1 cellular context compared by ENCODE assay signal in the genomic region with DNA sequence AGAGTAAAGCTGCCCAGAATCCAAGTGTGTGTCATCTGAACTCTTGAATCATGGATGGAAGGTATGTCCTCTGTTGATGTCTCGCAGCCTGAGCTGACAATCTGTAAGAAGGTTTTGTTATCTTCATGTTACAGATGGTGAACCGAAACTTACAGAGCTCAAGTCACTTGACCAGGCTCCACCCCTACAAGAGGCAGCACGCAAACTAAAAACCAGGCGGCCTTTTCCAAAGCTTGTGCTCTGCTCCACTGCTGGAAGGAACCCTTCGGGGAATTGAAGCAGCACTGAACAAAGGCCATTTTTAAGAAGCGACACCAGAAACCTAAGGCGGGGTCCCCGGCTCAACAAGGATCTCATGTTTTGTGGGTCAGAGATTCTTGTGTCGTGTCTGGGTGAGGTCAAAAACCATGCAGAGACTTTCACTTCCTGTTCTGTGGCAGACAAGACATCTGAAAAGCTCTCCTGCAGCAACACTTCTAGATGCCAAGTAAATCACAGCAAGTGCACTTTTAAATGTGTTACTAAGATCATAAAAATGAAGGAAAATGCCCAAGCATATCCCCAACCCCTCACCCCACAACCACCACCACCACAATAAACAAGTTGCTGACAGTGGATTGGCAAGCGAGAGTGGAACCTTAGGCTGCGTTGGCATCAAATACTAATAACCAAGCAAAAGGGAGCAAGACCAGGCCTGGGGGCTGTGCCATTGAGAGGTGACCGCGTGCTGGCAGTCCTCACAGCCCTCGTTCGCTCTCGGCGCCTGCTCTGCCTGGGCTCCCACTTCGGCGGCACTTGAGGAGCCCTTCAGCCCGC.
TF ChIP-seq lines count a peak whose summit lies in the region.

No MANE protein-coding gene starts in this region.

TF ChIP-seq in K562, 482 proteins besides CTCF, POLR2A, EP300 and RAD21 (continued from another document and continues in another):
- TF ChIP-seq MTA2 (IDR thresholded peaks at IDR 0.05; ENCODE audit: low read depth), result peak; percentile 84
- TF ChIP-seq, protein P1, sequence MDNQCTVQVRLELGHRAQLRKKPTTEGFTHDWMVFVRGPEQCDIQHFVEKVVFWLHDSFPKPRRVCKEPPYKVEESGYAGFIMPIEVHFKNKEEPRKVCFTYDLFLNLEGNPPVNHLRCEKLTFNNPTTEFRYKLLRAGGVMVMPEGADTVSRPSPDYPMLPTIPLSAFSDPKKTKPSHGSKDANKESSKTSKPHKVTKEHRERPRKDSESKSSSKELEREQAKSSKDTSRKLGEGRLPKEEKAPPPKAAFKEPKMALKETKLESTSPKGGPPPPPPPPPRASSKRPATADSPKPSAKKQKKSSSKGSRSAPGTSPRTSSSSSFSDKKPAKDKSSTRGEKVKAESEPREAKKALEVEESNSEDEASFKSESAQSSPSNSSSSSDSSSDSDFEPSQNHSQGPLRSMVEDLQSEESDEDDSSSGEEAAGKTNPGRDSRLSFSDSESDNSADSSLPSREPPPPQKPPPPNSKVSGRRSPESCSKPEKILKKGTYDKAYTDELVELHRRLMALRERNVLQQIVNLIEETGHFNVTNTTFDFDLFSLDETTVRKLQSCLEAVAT (IDR thresholded peaks at IDR 0.05), result no peak
- TF ChIP-seq RBM39 (optimal IDR thresholded peaks at IDR 0.05; ENCODE audit: low read depth, low read length), result no peak
- no peak for TF ChIP-seq MXI1 (IDR thresholded peaks at IDR 0.05; ENCODE audit: low read depth, low read length)
- TF ChIP-seq PCBP2 (IDR thresholded peaks at IDR 0.05; ENCODE audit: low read depth, low read length, poor library complexity, severe bottlenecking), result no peak
- TF ChIP-seq MAFG (tag; conservative IDR thresholded peaks at IDR 0.05), result no peak
- TF ChIP-seq ZKSCAN1 (IDR thresholded peaks at IDR 0.05; ENCODE audit: low read depth, low read length), result no peak
- TF ChIP-seq NCOA6 (IDR thresholded peaks at IDR 0.05), result no peak
- no peak for TF ChIP-seq GATAD2B (IDR thresholded peaks at IDR 0.05; ENCODE audit: borderline replicate concordance)
- TF ChIP-seq SAFB (IDR thresholded peaks at IDR 0.05; ENCODE audit: borderline replicate concordance, low read depth, low read length), result no peak
- no peak for TF ChIP-seq LARP7 (IDR thresholded peaks at IDR 0.05)
- TF ChIP-seq, protein P2, sequence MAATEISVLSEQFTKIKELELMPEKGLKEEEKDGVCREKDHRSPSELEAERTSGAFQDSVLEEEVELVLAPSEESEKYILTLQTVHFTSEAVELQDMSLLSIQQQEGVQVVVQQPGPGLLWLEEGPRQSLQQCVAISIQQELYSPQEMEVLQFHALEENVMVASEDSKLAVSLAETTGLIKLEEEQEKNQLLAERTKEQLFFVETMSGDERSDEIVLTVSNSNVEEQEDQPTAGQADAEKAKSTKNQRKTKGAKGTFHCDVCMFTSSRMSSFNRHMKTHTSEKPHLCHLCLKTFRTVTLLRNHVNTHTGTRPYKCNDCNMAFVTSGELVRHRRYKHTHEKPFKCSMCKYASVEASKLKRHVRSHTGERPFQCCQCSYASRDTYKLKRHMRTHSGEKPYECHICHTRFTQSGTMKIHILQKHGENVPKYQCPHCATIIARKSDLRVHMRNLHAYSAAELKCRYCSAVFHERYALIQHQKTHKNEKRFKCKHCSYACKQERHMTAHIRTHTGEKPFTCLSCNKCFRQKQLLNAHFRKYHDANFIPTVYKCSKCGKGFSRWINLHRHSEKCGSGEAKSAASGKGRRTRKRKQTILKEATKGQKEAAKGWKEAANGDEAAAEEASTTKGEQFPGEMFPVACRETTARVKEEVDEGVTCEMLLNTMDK (IDR thresholded peaks at IDR 0.05; ENCODE audit: borderline replicate concordance, insufficient read depth, low read depth, low read length, poor library complexity, severe bottlenecking), result no peak
- no peak for TF ChIP-seq SMARCA5 (IDR thresholded peaks at IDR 0.05)
- TF ChIP-seq, protein P3, sequence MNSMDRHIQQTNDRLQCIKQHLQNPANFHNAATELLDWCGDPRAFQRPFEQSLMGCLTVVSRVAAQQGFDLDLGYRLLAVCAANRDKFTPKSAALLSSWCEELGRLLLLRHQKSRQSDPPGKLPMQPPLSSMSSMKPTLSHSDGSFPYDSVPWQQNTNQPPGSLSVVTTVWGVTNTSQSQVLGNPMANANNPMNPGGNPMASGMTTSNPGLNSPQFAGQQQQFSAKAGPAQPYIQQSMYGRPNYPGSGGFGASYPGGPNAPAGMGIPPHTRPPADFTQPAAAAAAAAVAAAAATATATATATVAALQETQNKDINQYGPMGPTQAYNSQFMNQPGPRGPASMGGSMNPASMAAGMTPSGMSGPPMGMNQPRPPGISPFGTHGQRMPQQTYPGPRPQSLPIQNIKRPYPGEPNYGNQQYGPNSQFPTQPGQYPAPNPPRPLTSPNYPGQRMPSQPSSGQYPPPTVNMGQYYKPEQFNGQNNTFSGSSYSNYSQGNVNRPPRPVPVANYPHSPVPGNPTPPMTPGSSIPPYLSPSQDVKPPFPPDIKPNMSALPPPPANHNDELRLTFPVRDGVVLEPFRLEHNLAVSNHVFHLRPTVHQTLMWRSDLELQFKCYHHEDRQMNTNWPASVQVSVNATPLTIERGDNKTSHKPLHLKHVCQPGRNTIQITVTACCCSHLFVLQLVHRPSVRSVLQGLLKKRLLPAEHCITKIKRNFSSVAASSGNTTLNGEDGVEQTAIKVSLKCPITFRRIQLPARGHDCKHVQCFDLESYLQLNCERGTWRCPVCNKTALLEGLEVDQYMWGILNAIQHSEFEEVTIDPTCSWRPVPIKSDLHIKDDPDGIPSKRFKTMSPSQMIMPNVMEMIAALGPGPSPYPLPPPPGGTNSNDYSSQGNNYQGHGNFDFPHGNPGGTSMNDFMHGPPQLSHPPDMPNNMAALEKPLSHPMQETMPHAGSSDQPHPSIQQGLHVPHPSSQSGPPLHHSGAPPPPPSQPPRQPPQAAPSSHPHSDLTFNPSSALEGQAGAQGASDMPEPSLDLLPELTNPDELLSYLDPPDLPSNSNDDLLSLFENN (IDR thresholded peaks at IDR 0.05; ENCODE audit: low read depth in 2 of 2, low read length in 2 of 2), result peak in 1 of 2 experiments; percentile 56; a peak in 1 of 4 replicates
- 0 out of 2 replicates have a peak, but pooled peaks have one; percentile 32 for TF ChIP-seq PTRF (tag; IDR thresholded peaks at IDR 0.05)
- peak; percentile 87 for TF ChIP-seq CBFA2T2 (conservative IDR thresholded peaks at IDR 0.05)
- TF ChIP-seq, protein P4, sequence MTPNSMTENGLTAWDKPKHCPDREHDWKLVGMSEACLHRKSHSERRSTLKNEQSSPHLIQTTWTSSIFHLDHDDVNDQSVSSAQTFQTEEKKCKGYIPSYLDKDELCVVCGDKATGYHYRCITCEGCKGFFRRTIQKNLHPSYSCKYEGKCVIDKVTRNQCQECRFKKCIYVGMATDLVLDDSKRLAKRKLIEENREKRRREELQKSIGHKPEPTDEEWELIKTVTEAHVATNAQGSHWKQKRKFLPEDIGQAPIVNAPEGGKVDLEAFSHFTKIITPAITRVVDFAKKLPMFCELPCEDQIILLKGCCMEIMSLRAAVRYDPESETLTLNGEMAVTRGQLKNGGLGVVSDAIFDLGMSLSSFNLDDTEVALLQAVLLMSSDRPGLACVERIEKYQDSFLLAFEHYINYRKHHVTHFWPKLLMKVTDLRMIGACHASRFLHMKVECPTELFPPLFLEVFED (CRISPR knock-in tag; conservative IDR thresholded peaks at IDR 0.05), result no peak
- peak; percentile 83 for TF ChIP-seq SMARCA4 (IDR thresholded peaks at IDR 0.05)
- no peak for TF ChIP-seq MAFK (IDR thresholded peaks at IDR 0.05; ENCODE audit: low read length)
- no peak for TF ChIP-seq IFI16 (CRISPR knock-in tag; IDR thresholded peaks at IDR 0.05)
- TF ChIP-seq MYBL2 (IDR thresholded peaks at IDR 0.05; ENCODE audit: low read depth), result no peak
- no peak for TF ChIP-seq MYBL2 (CRISPR knock-in tag; IDR thresholded peaks at IDR 0.05; ENCODE audit: borderline replicate concordance)
- TF ChIP-seq GATAD2A (IDR thresholded peaks at IDR 0.05), result peak; percentile 61; the same call in 1 of the 2 replicates
- TF ChIP-seq ADNP (tag; IDR thresholded peaks at IDR 0.05), result no peak
- TF ChIP-seq HMG20A (CRISPR knock-in tag; conservative IDR thresholded peaks at IDR 0.05), result no peak
- TF ChIP-seq MCM7 (IDR thresholded peaks at IDR 0.05), result no peak
- TF ChIP-seq CREB1 (IDR thresholded peaks at IDR 0.05), result no peak; the same call in 1 of the 2 replicates
- no peak for TF ChIP-seq CREB1 (CRISPR knock-in tag; IDR thresholded peaks at IDR 0.05)
- no peak for TF ChIP-seq ZNF551 (CRISPR knock-in tag; IDR thresholded peaks at IDR 0.05)
- TF ChIP-seq POLR2H (tag; IDR thresholded peaks at IDR 0.05; ENCODE audit: low read depth), result no peak
- TF ChIP-seq, protein P5, sequence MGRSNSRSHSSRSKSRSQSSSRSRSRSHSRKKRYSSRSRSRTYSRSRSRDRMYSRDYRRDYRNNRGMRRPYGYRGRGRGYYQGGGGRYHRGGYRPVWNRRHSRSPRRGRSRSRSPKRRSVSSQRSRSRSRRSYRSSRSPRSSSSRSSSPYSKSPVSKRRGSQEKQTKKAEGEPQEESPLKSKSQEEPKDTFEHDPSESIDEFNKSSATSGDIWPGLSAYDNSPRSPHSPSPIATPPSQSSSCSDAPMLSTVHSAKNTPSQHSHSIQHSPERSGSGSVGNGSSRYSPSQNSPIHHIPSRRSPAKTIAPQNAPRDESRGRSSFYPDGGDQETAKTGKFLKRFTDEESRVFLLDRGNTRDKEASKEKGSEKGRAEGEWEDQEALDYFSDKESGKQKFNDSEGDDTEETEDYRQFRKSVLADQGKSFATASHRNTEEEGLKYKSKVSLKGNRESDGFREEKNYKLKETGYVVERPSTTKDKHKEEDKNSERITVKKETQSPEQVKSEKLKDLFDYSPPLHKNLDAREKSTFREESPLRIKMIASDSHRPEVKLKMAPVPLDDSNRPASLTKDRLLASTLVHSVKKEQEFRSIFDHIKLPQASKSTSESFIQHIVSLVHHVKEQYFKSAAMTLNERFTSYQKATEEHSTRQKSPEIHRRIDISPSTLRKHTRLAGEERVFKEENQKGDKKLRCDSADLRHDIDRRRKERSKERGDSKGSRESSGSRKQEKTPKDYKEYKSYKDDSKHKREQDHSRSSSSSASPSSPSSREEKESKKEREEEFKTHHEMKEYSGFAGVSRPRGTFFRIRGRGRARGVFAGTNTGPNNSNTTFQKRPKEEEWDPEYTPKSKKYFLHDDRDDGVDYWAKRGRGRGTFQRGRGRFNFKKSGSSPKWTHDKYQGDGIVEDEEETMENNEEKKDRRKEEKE (IDR thresholded peaks at IDR 0.05; ENCODE audit: borderline replicate concordance in 1 of 2, control insufficient read depth in 1 of 2, low read depth in 2 of 2, low read length in 1 of 2), result no peak
- TF ChIP-seq PTBP1 (IDR thresholded peaks at IDR 0.05; ENCODE audit: low read depth, low read length), result no peak
- TF ChIP-seq FOXK1 (CRISPR knock-in tag; IDR thresholded peaks at IDR 0.05; ENCODE audit: borderline replicate concordance), result no peak
- peak; percentile 92 for TF ChIP-seq KDM1A (IDR thresholded peaks at IDR 0.05)
- TF ChIP-seq, protein P6, sequence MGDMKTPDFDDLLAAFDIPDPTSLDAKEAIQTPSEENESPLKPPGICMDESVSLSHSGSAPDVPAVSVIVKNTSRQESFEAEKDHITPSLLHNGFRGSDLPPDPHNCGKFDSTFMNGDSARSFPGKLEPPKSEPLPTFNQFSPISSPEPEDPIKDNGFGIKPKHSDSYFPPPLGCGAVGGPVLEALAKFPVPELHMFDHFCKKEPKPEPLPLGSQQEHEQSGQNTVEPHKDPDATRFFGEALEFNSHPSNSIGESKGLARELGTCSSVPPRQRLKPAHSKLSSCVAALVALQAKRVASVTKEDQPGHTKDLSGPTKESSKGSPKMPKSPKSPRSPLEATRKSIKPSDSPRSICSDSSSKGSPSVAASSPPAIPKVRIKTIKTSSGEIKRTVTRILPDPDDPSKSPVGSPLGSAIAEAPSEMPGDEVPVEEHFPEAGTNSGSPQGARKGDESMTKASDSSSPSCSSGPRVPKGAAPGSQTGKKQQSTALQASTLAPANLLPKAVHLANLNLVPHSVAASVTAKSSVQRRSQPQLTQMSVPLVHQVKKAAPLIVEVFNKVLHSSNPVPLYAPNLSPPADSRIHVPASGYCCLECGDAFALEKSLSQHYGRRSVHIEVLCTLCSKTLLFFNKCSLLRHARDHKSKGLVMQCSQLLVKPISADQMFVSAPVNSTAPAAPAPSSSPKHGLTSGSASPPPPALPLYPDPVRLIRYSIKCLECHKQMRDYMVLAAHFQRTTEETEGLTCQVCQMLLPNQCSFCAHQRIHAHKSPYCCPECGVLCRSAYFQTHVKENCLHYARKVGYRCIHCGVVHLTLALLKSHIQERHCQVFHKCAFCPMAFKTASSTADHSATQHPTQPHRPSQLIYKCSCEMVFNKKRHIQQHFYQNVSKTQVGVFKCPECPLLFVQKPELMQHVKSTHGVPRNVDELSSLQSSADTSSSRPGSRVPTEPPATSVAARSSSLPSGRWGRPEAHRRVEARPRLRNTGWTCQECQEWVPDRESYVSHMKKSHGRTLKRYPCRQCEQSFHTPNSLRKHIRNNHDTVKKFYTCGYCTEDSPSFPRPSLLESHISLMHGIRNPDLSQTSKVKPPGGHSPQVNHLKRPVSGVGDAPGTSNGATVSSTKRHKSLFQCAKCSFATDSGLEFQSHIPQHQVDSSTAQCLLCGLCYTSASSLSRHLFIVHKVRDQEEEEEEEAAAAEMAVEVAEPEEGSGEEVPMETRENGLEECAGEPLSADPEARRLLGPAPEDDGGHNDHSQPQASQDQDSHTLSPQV (IDR thresholded peaks at IDR 0.05), result peak; percentile 88
- TF ChIP-seq KHSRP (IDR thresholded peaks at IDR 0.05), result no peak
- no peak for TF ChIP-seq XRCC4 (IDR thresholded peaks at IDR 0.05; ENCODE audit: extremely low read depth, insufficient read depth, insufficient read length)
- no peak for TF ChIP-seq ZNF76 (CRISPR knock-in tag; IDR thresholded peaks at IDR 0.05; ENCODE audit: borderline replicate concordance)
- TF ChIP-seq, protein P7, sequence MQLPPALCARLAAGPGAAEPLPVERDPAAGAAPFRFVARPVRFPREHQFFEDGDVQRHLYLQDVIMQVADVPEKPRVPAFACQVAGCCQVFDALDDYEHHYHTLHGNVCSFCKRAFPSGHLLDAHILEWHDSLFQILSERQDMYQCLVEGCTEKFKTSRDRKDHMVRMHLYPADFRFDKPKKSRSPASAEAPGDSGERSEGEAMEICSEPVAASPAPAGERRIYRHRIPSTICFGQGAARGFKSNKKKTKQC (CRISPR knock-in tag; IDR thresholded peaks at IDR 0.05), result no peak
- TF ChIP-seq SMARCB1 (IDR thresholded peaks at IDR 0.05; ENCODE audit: insufficient read length, low read depth), result no peak
- peak in 1 of 2 experiments; percentile 68; a peak in 1 of 4 replicates for TF ChIP-seq HDAC1 (IDR thresholded peaks at IDR 0.05)
- no peak for TF ChIP-seq RBM14 (IDR thresholded peaks at IDR 0.05; ENCODE audit: borderline replicate concordance, insufficient read depth, low read depth, low read length)
- peak; percentile 77 for TF ChIP-seq POLR2AphosphoS5 (IDR thresholded peaks at IDR 0.05; ENCODE audit: control insufficient read depth, insufficient read depth, low read depth, low read length)
- TF ChIP-seq, protein P8, sequence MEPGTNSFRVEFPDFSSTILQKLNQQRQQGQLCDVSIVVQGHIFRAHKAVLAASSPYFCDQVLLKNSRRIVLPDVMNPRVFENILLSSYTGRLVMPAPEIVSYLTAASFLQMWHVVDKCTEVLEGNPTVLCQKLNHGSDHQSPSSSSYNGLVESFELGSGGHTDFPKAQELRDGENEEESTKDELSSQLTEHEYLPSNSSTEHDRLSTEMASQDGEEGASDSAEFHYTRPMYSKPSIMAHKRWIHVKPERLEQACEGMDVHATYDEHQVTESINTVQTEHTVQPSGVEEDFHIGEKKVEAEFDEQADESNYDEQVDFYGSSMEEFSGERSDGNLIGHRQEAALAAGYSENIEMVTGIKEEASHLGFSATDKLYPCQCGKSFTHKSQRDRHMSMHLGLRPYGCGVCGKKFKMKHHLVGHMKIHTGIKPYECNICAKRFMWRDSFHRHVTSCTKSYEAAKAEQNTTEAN (CRISPR knock-in tag; IDR thresholded peaks at IDR 0.05), result no peak
- peak; percentile 92 for TF ChIP-seq L3MBTL2 (IDR thresholded peaks at IDR 0.05)
- no peak for TF ChIP-seq SLC30A9 (CRISPR knock-in tag; IDR thresholded peaks at IDR 0.05)
- TF ChIP-seq NFIX (CRISPR knock-in tag; IDR thresholded peaks at IDR 0.05; ENCODE audit: low read depth), result no peak
- no peak for TF ChIP-seq ZNF830 (CRISPR knock-in tag; IDR thresholded peaks at IDR 0.05)
- TF ChIP-seq ZNF232 (CRISPR knock-in tag; IDR thresholded peaks at IDR 0.05), result no peak
